28 cellular contexts compared by ENCODE assay signal in genomic region chr3:119620899-119621298, GRCh38. TPM values are rescaled to one million over a fixed set of nuclear protein-coding genes. Genes with fewer than 3 reads are reported as not detected.
"Had no signal": no experiment of that assay in that cellular context is flagged by ENCODE, and none has a peak within 500 bp of the region (broad histone marks: within the 10 kb centered on the region; RNA-seq: fewer than 3 reads in every experiment).

No MANE protein-coding gene starts in this region.

- DNase-seq: colonic mucosa; effector CD8-positive, alpha-beta T cell; endodermal cell; foreskin fibroblast; heart left ventricle; kidney; mucosa of descending colon; naive thymus-derived CD4-positive, alpha-beta T cell; occipital lobe; ovary; stimulated activated CD4-positive, alpha-beta T cell treated with anti-CD3 and anti-CD28 coated beads, Interleukin-4, amount 100 ng/mL, for 4 hours; stimulated activated naive B cell treated with anti-CD40 and anti-IgM and Interleukin-4, amounts not matched to agents 10 μg/mL and 1 μg/mL and 100 μg/mL, for 72 hours; upper lobe of left lung had no signal

- H3K27ac Mint-ChIP-seq: endodermal cell; memory B cell; mesothelial cell of epicardium; naive thymus-derived CD4-positive, alpha-beta T cell; nephron; stimulated activated naive B cell treated with anti-CD40 and anti-IgM and Interleukin-4, amounts not matched to agents 10 μg/mL and 1 μg/mL and 100 μg/mL, for 72 hours; stimulated activated naive CD8-positive, alpha-beta T cell treated with anti-CD3 and anti-CD28 coated beads, Interleukin-15, Interleukin-2, amounts not matched to agents 100 ng/mL and 50 ng/mL, for 24 hours had no signal

- H3K27me3 ChIP-seq: colonic mucosa, gastroesophageal sphincter, heart left ventricle, hepatocyte, ovary, right atrium auricular region, tibial nerve, upper lobe of left lung had no signal

- H3K9me3 ChIP-seq: colonic mucosa, gastroesophageal sphincter, heart left ventricle, mucosa of descending colon, ovary, right atrium auricular region, thoracic aorta, tibial nerve, upper lobe of left lung had no signal

- H3K27me3 Mint-ChIP-seq: memory B cell; stimulated activated naive B cell treated with anti-CD40 and anti-IgM and Interleukin-4, amounts not matched to agents 10 μg/mL and 1 μg/mL and 100 μg/mL, for 72 hours; stimulated activated naive CD8-positive, alpha-beta T cell treated with anti-CD3 and anti-CD28 coated beads, Interleukin-15, Interleukin-2, amounts not matched to agents 100 ng/mL and 50 ng/mL, for 24 hours had no signal

- H3K9me3 Mint-ChIP-seq: dendritic cell treated with granulocyte-macrophage colony-stimulating factor and Interleukin-4, amounts not matched to agents 40 ng/mL and 50 ng/mL, for 4 days; endodermal cell; memory B cell; stimulated activated naive B cell treated with anti-CD40 and anti-IgM and Interleukin-4, amounts not matched to agents 10 μg/mL and 1 μg/mL and 100 μg/mL, for 72 hours; stimulated activated naive CD8-positive, alpha-beta T cell treated with anti-CD3 and anti-CD28 coated beads, Interleukin-15, Interleukin-2, amounts not matched to agents 100 ng/mL and 50 ng/mL, for 24 hours had no signal

- H3K4me1 Mint-ChIP-seq: nephron had no signal

- H3K36me3 Mint-ChIP-seq: memory B cell; mesothelial cell of epicardium; naive thymus-derived CD4-positive, alpha-beta T cell had no signal

- H3K4me3 ChIP-seq: colonic mucosa, gastroesophageal sphincter, heart left ventricle, hepatocyte, lung, mucosa of descending colon, ovary, right atrium auricular region, thoracic aorta, tibial nerve, upper lobe of left lung had no signal

- H2AFZ ChIP-seq: hepatocyte had no signal

- H3K4me1 ChIP-seq: colonic mucosa, gastroesophageal sphincter had no signal

- H3K27ac ChIP-seq: colonic mucosa, epithelial cell of prostate, gastroesophageal sphincter, heart left ventricle, hepatocyte, ovary, right atrium auricular region, thoracic aorta, tibial nerve, upper lobe of left lung had no signal

- ATAC-seq: esophagus mucosa; gastroesophageal sphincter; heart left ventricle; left lobe of liver; mucosa of descending colon; naive thymus-derived CD4-positive, alpha-beta T cell; sciatic nerve; stimulated activated naive B cell treated with anti-CD40 and anti-IgM and Interleukin-4, amounts not matched to agents 10 μg/mL and 1 μg/mL and 100 μg/mL, for 72 hours had no signal

- H3K4me3 Mint-ChIP-seq: dendritic cell treated with granulocyte-macrophage colony-stimulating factor and Interleukin-4, amounts not matched to agents 40 ng/mL and 50 ng/mL, for 4 days; endodermal cell; memory B cell; mesothelial cell of epicardium; naive thymus-derived CD4-positive, alpha-beta T cell; nephron; stimulated activated naive B cell treated with anti-CD40 and anti-IgM and Interleukin-4, amounts not matched to agents 10 μg/mL and 1 μg/mL and 100 μg/mL, for 72 hours; stimulated activated naive CD8-positive, alpha-beta T cell treated with anti-CD3 and anti-CD28 coated beads, Interleukin-15, Interleukin-2, amounts not matched to agents 100 ng/mL and 50 ng/mL, for 24 hours had no signal

- H3K4me2 ChIP-seq: hepatocyte had no signal

- H3K36me3 ChIP-seq: colonic mucosa, gastroesophageal sphincter, heart left ventricle, ovary, right atrium auricular region, thoracic aorta, tibial nerve had no signal

RNA-seq across cellular contexts. Expression of gene PLA1A, which starts 23.2 kb away (rescaled TPM):
- total RNA-seq: mesothelial cell of epicardium, occipital lobe had no signal
- polyA plus RNA-seq: naive thymus-derived CD4-positive, alpha-beta T cell had no signal
